Comparison of ENCODE assay signal across 24 cellular contexts in genomic region chr4:6959261-6959660, GRCh38. TPM values are rescaled to one million over a fixed set of nuclear protein-coding genes. Genes with fewer than 3 reads are reported as not detected.
A peak's percentile ranks its signal among the peaks of the same experiment; 100 is the strongest.
DNase-seq lines count a peak whose midpoint lies in the region; ATAC-seq and TF ChIP-seq lines count a peak whose summit lies in the region.
"Had no signal": no experiment of that assay in that cellular context is flagged by ENCODE, and none has a peak within 500 bp of the region (broad histone marks: within the 10 kb centered on the region; RNA-seq: fewer than 3 reads in every experiment).

No MANE protein-coding gene starts in this region.

- no peak for TF ChIP-seq CTCF in WTC11 (IDR thresholded peaks at IDR 0.05)

- H3K4me2 ChIP-seq in BLaER1: peak overlapping the region; percentile 90
- H3K4me2 ChIP-seq in BLaER1 treated with 17β-estradiol and CSF1 and Interleukin-3, amounts not matched to agents 10 nM and 100 nM: peak overlapping the region; percentile 8 to 85 (median 70); a peak in 21 of 22 replicates
- H3K4me2 ChIP-seq: PC-9 had no signal

- no peaks in the 10 kb centered on the region for H3K27me3 ChIP-seq in BLaER1
- no peaks in the 10 kb centered on the region for H3K27me3 ChIP-seq in BLaER1 treated with 17β-estradiol and CSF1 and Interleukin-3, amounts not matched to agents 10 nM and 100 nM

- peaks cover 66% of the 10 kb centered on the region for H3K36me3 ChIP-seq in BLaER1
- H3K36me3 ChIP-seq in BLaER1 treated with 17β-estradiol and CSF1 and Interleukin-3, amounts not matched to agents 10 nM and 100 nM: peaks cover 39 to 89% (median 69%) of the 10 kb centered on the region in 11 experiments

- 0 out of 2 replicates have a peak overlapping the region, but pooled peaks have one; percentile 9 for H3K9ac ChIP-seq in BLaER1
- peak overlapping the region in 5 of 11 experiments; percentile 3 to 43 (median 30); a peak in 6 of 22 replicates for H3K9ac ChIP-seq in BLaER1 treated with 17β-estradiol and CSF1 and Interleukin-3, amounts not matched to agents 10 nM and 100 nM
- H3K9ac ChIP-seq: GM23248 had no signal

- no peak for ATAC-seq in WTC11
- no peak for ATAC-seq in left lobe of liver

- H4K20me1 ChIP-seq in BLaER1: peaks cover 100% of the 10 kb centered on the region
- H4K20me1 ChIP-seq in BLaER1 treated with 17β-estradiol and CSF1 and Interleukin-3, amounts not matched to agents 10 nM and 100 nM: peaks cover 99 to 100% (median 100%) of the 10 kb centered on the region in 11 experiments

- H3K36me3 Mint-ChIP-seq in WTC11: no peaks in the 10 kb centered on the region

- H3K27ac Mint-ChIP-seq in WTC11: 0 out of 2 replicates have a peak overlapping the region, but pooled peaks have one; percentile 53

- POLR2A ChIA-PET in WTC11 (lab: Charles Lee): no interaction called here

- H3K4me3 ChIP-seq in BLaER1: no peak overlapping the region
- H3K4me3 ChIP-seq in BLaER1 treated with 17β-estradiol and CSF1 and Interleukin-3, amounts not matched to agents 10 nM and 100 nM: no peak overlapping the region
- H3K4me3 ChIP-seq: GM23248, PC-9 had no signal

- no peak overlapping the region for H3K27ac ChIP-seq in BLaER1
- H3K27ac ChIP-seq in BLaER1 treated with 17β-estradiol and CSF1 and Interleukin-3, amounts not matched to agents 10 nM and 100 nM: peak overlapping the region in 2 of 11 experiments; percentile 1 to 23; a peak in 4 of 22 replicates
- H3K27ac ChIP-seq: GM23248, PC-9 had no signal

- H3K4me1 ChIP-seq in BLaER1: peaks cover 99% of the 10 kb centered on the region
- H3K4me1 ChIP-seq in BLaER1 treated with 17β-estradiol and CSF1 and Interleukin-3, amounts not matched to agents 10 nM and 100 nM: peaks cover 96 to 100% (median 100%) of the 10 kb centered on the region in 10 experiments

- no peaks in the 10 kb centered on the region for H3K9me3 ChIP-seq in BLaER1
- H3K9me3 ChIP-seq in BLaER1 treated with 17β-estradiol and CSF1 and Interleukin-3, amounts not matched to agents 10 nM and 100 nM (replicated peaks in 1 of 11): no peaks in the 10 kb centered on the region

- CTCF ChIA-PET in WTC11 (lab: Charles Lee): interaction anchor here (1.4 kb wide), 1 partner anchor 15 kb away, joined by 5 read pairs; no protein-coding TSS in a partner anchor

- no peaks in the 10 kb centered on the region for H3K9me3 Mint-ChIP-seq in WTC11
- H3K9me3 Mint-ChIP-seq: CD8-positive, alpha-beta memory T cell had no signal

- H3K27me3 Mint-ChIP-seq in WTC11 (ENCODE audit: low read depth): no peaks in the 10 kb centered on the region

- DNase-seq in WTC11 (ENCODE audit: low spot score) (no peak), left lobe of liver (ENCODE audit: low spot score) (peak; percentile 40), SIG-M5 (lab: John Stamatoyannopoulos, UW) (no peak), activated gamma-delta T cell (lab: John Stamatoyannopoulos, UW) (no peak), NCI-H2107 (lab: John Stamatoyannopoulos, UW) (no peak), NCI-H1694 (lab: John Stamatoyannopoulos, UW) (no peak)
- DNase-seq: C1 segment of cervical spinal cord; CD8-positive, alpha-beta memory T cell; DMS53; GDM1; GM23248; HCEC 1CT; KG1; NCI-H1105; NCI-H146; NCI-H2081; NCI-H2171 treated with DMSO at 0.1 percent for 48 hours; NCI-H524 treated with DMSO at 0.1 percent for 48 hours; NCI-H82; PC-9; RPMI8226; SHP77 treated with DMSO at 0.1 percent for 48 hours had no signal

- peaks cover 53% of the 10 kb centered on the region for H3K4me1 Mint-ChIP-seq in WTC11

- H3K4me3 Mint-ChIP-seq in WTC11: no peak overlapping the region
- H3K4me3 Mint-ChIP-seq: CD8-positive, alpha-beta memory T cell had no signal

TF ChIP-seq in WTC11, 78 proteins besides CTCF, POLR2A, EP300 and RAD21 (continues in another document):
- TF ChIP-seq ARID4B (CRISPR knock-in tag; IDR thresholded peaks at IDR 0.05; ENCODE audit: borderline replicate concordance): no peak
- no peak for TF ChIP-seq TEAD4 (CRISPR knock-in tag; IDR thresholded peaks at IDR 0.05)
- no peak for TF ChIP-seq ATF3 (CRISPR knock-in tag; conservative IDR thresholded peaks at IDR 0.05)
- no peak for TF ChIP-seq ZNF423 (CRISPR knock-in tag; IDR thresholded peaks at IDR 0.05)
- no peak for TF ChIP-seq ZNF532 (CRISPR knock-in tag; IDR thresholded peaks at IDR 0.05; ENCODE audit: borderline replicate concordance)
- TF ChIP-seq CREB1 (CRISPR knock-in tag; IDR thresholded peaks at IDR 0.05): no peak
- TF ChIP-seq GRHL2 (CRISPR knock-in tag; IDR thresholded peaks at IDR 0.05; ENCODE audit: insufficient replicate concordance, severe bottlenecking): no peak
- TF ChIP-seq ZNF416 (CRISPR knock-in tag; IDR thresholded peaks at IDR 0.05): no peak
- TF ChIP-seq ZNF317 (CRISPR knock-in tag; IDR thresholded peaks at IDR 0.05; ENCODE audit: borderline replicate concordance, low read depth): no peak
- no peak for TF ChIP-seq CBFB (CRISPR knock-in tag; IDR thresholded peaks at IDR 0.05; ENCODE audit: low read depth)
- no peak for TF ChIP-seq TP53 (CRISPR knock-in tag; IDR thresholded peaks at IDR 0.05)
- TF ChIP-seq FOXP1 (CRISPR knock-in tag; IDR thresholded peaks at IDR 0.05; ENCODE audit: borderline replicate concordance): no peak
- no peak for TF ChIP-seq ERG (CRISPR knock-in tag; IDR thresholded peaks at IDR 0.05)

RNA-seq across cellular contexts. Expression of gene TBC1D14, which starts 49.6 kb away (rescaled TPM):
- total RNA-seq in WTC11 (2021): 42.4 to 45.1 TPM (median 43.4 TPM) in 3 replicates
- 29.3 TPM for total RNA-seq in left lobe of liver
